Comparison of ENCODE assay signal across 15 cellular contexts in genomic region chr6:118216751-118217150, GRCh38.
"Had no signal": no experiment of that assay in that cellular context is flagged by ENCODE, and none has a peak within 500 bp of the region (broad histone marks: within the 10 kb centered on the region; RNA-seq: fewer than 3 reads in every experiment).

No MANE protein-coding gene starts in this region.

- H3K27me3 ChIP-seq: ascending aorta, right atrium auricular region, transverse colon had no signal

- H3K4me1 Mint-ChIP-seq: activated naive CD8-positive, alpha-beta T cell treated with anti-CD3 and anti-CD28 coated beads, Interleukin-2, amount 50 U/mL, for 24 hours; nephron had no signal

- ATAC-seq: activated CD4-positive, CD25-positive, alpha-beta regulatory T cell treated with anti-CD3 and anti-CD28 coated beads, Interleukin-2, amount 50 U/mL, for 24 hours; activated naive CD8-positive, alpha-beta T cell treated with anti-CD3 and anti-CD28 coated beads, Interleukin-2, amount 50 U/mL, for 24 hours had no signal

- H3K4me1 ChIP-seq: ascending aorta, transverse colon had no signal

- H3K36me3 ChIP-seq: ascending aorta, right atrium auricular region, transverse colon had no signal

- H3K27ac ChIP-seq: ascending aorta, right atrium auricular region, skin epidermis, transverse colon had no signal

- H3K4me3 ChIP-seq: ascending aorta, right atrium auricular region, skin epidermis, transverse colon had no signal

- H3K27ac Mint-ChIP-seq: activated naive CD4-positive, alpha-beta T cell treated with anti-CD3 and anti-CD28 coated beads for 36 hours; activated naive CD8-positive, alpha-beta T cell treated with anti-CD3 and anti-CD28 coated beads, Interleukin-2, amount 50 U/mL, for 24 hours; activated T-helper 2 cell treated with anti-CD3 and anti-CD28 coated beads, Interferon-gamma antibody, Interleukin-2, Interleukin-4, amounts not matched to agents 10 μg/mL and 5 μg/mL and 100 μg/mL, durations not matched to agents 14 hours and 24 hours and 36 hours; nephron; T-helper 2 cell treated with Interferon-gamma antibody and Interleukin-4, amounts not matched to agents 5 μg/mL and 100 μg/mL, for 36 hours had no signal

- H3K9me3 ChIP-seq: ascending aorta, right atrium auricular region, transverse colon had no signal

- H3K4me3 Mint-ChIP-seq: activated naive CD4-positive, alpha-beta T cell treated with anti-CD3 and anti-CD28 coated beads for 36 hours; activated naive CD8-positive, alpha-beta T cell treated with anti-CD3 and anti-CD28 coated beads, Interleukin-2, amount 50 U/mL, for 24 hours; nephron; T-helper 2 cell treated with Interferon-gamma antibody and Interleukin-4, amounts not matched to agents 5 μg/mL and 100 μg/mL, for 36 hours had no signal

- DNase-seq: activated naive CD4-positive, alpha-beta T cell treated with anti-CD3 and anti-CD28 coated beads for 36 hours; activated naive CD8-positive, alpha-beta T cell treated with anti-CD3 and anti-CD28 coated beads, Interleukin-2, amount 50 U/mL, for 24 hours; erythroblast; hypothalamus; nucleus accumbens; stimulated activated CD4-positive, alpha-beta T cell treated with anti-CD3 and anti-CD28 coated beads, Interleukin-4, amount 100 ng/mL, for 24 hours; stimulated activated naive CD4-positive, alpha-beta T cell; transverse colon had no signal

- H3K9me3 Mint-ChIP-seq: activated naive CD4-positive, alpha-beta T cell treated with anti-CD3 and anti-CD28 coated beads for 36 hours; activated naive CD8-positive, alpha-beta T cell treated with anti-CD3 and anti-CD28 coated beads, Interleukin-2, amount 50 U/mL, for 24 hours; activated T-helper 2 cell treated with anti-CD3 and anti-CD28 coated beads, Interferon-gamma antibody, Interleukin-2, Interleukin-4, amounts not matched to agents 10 μg/mL and 5 μg/mL and 100 μg/mL, durations not matched to agents 14 hours and 24 hours and 36 hours; nephron; T-helper 2 cell treated with Interferon-gamma antibody and Interleukin-4, amounts not matched to agents 5 μg/mL and 100 μg/mL, for 36 hours had no signal
